Comparison of ENCODE assay signal across 7 cellular contexts in genomic region chr21:14281188-14281900, GRCh38.
DNase-seq lines count a peak whose midpoint lies in the region; ATAC-seq, FAIRE-seq and TF ChIP-seq lines count a peak whose summit lies in the region.
"Not testable (repeated sequence)": the region's sequence is repeated elsewhere in the genome, so short reads cannot be mapped to it uniquely, and the experiment has no call there.

No MANE protein-coding gene starts in this region.

- TF ChIP-seq POLR2A in H1 (IDR thresholded peaks at IDR 0.05; ENCODE audit: control extremely low read depth in 1 of 2, low read depth in 2 of 2, low read length in 2 of 2), result not testable (repeated sequence)
- TF ChIP-seq POLR2A in upper lobe of left lung (IDR thresholded peaks at IDR 0.05), result peak in 1 of 4 donors; percentile 15

- not testable (repeated sequence) for H2AK5ac ChIP-seq in H1 (ENCODE audit: low read depth, low read length)

- intact Hi-C loops in lower lobe of right lung (cut with DNase I), result not testable (repeated sequence)

- not testable (repeated sequence) for H3K23me2 ChIP-seq in H1 (ENCODE audit: low read depth, low read length)

- H3K14ac ChIP-seq in H1 (ENCODE audit: insufficient read length), result not testable (repeated sequence)

- H3K36me3 ChIP-seq in H7 (replicated peaks; ENCODE audit: control insufficient read depth, insufficient read depth, low read length); H1 (ENCODE audit: control insufficient read depth in 2 of 4, insufficient read depth in 4 of 4, low read length in 3 of 4); iPS-18a (ENCODE audit: control insufficient read depth, low read depth, low read length); lower lobe of right lung; neural progenitor cell; upper lobe of left lung: not testable (repeated sequence)

- FAIRE-seq in H1 (lab: Jason Lieb, UNC), result not testable (repeated sequence)

- TF ChIP-seq EP300 in H1 (IDR thresholded peaks at IDR 0.05; ENCODE audit: borderline replicate concordance in 1 of 2, low read depth in 2 of 2, low read length in 2 of 2); upper lobe of left lung (IDR thresholded peaks at IDR 0.05): not testable (repeated sequence)

- H4K91ac ChIP-seq in H1 (replicated peaks; ENCODE audit: insufficient read length, low read length), result not testable (repeated sequence)

- not testable (repeated sequence) for H3K4me1 ChIP-seq in H1 (replicated peaks in 1 of 4; ENCODE audit: control insufficient read depth in 3 of 4, insufficient read depth in 4 of 4, low read length in 3 of 4); lower lobe of right lung; upper lobe of left lung
- H3K4me1 ChIP-seq in iPS-18a (ENCODE audit: control insufficient read depth, low read depth, low read length), result peaks cover 19% of the 10 kb centered on the region
- peaks cover 12% of the 10 kb centered on the region for H3K4me1 ChIP-seq in neural progenitor cell

- not testable (repeated sequence) for H3K27ac ChIP-seq in H1 (ENCODE audit: low read depth, low read length); iPS-18a (ENCODE audit: low read length); neural progenitor cell
- H3K27ac ChIP-seq in lower lobe of right lung, result peak overlapping the region; percentile 62
- peak overlapping the region; percentile 48 to 72 (median 55) for H3K27ac ChIP-seq in upper lobe of left lung

- H3K18ac ChIP-seq in H1 (ENCODE audit: extremely low read depth, low read length), result not testable (repeated sequence)

- H2BK12ac ChIP-seq in H1 (ENCODE audit: low read depth, low read length), result not testable (repeated sequence)

- H3K4ac ChIP-seq in H1 (replicated peaks; ENCODE audit: insufficient read length, low read depth, low read length), result not testable (repeated sequence)

- not testable (repeated sequence) for ATAC-seq in lower lobe of right lung; upper lobe of left lung (ENCODE audit: low FRiP score in 2 of 2)

- H3K4me3 Mint-ChIP-seq in neural progenitor cell, result not testable (repeated sequence)

- H2BK120ac ChIP-seq in H1 (replicated peaks; ENCODE audit: low read depth, low read length), result not testable (repeated sequence)

- not testable (repeated sequence) for H3K9me3 Mint-ChIP-seq in neural progenitor cell

- H4K20me1 ChIP-seq in H1 (replicated peaks in 1 of 2; ENCODE audit: control insufficient read depth in 1 of 2, insufficient read depth in 2 of 2, low read length in 2 of 2); neural progenitor cell (ENCODE audit: low read depth): not testable (repeated sequence)

- H4K5ac ChIP-seq in H1 (ENCODE audit: insufficient read length, low read depth, low read length), result not testable (repeated sequence)

- not testable (repeated sequence) for H3K27ac Mint-ChIP-seq in neural progenitor cell

- CTCF ChIA-PET in H1 (lab: Charles Lee; ENCODE audit: partially characterized antibody), result not testable (repeated sequence)

- TF ChIP-seq CTCF in H1 (IDR thresholded peaks at IDR 0.05; ENCODE audit: control extremely low read depth in 1 of 3, insufficient read depth in 1 of 3, low read depth in 1 of 3, low read length in 3 of 3); lower lobe of right lung (IDR thresholded peaks at IDR 0.05); neural progenitor cell (IDR thresholded peaks at IDR 0.05); upper lobe of left lung (IDR thresholded peaks at IDR 0.05): not testable (repeated sequence)

- whole genome bisulfite sequencing in H1 (ENCODE audit: extremely low coverage in 1 of 2, insufficient coverage in 1 of 2, insufficient read length in 1 of 2, insufficient replicate concordance in 2 of 2, low coverage in 1 of 2, low lambda C conversion rate in 2 of 2, missing lambda C conversion rate in 1 of 2), 2 experiments, result 9% methylated on average over 11 of the region's 11 CpGs; no CpG with 5 or more reads in 1 of the 2 experiments
- WGBS in upper lobe of left lung, 2 donors, result 16 to 26% methylated on average over 9 to 11 of the region's 11 CpGs

- not testable (repeated sequence) for TF ChIP-seq RAD21 in H1 (IDR thresholded peaks at IDR 0.05 in 1 of 2, conservative IDR thresholded peaks at IDR 0.05 in 1 of 2; ENCODE audit: low read depth in 2 of 2, low read length in 2 of 2)

- H3K56ac ChIP-seq in H1 (replicated peaks; ENCODE audit: insufficient read length, low read depth, low read length), result not testable (repeated sequence)

- not testable (repeated sequence) for DNase-seq in H7, lower lobe of right lung
- peak; percentile 58 to 70 for DNase-seq in NCI-H524 (lab: John Stamatoyannopoulos, UW)
- DNase-seq in H1 (ENCODE audit: low read depth in 1 of 2, low spot score in 2 of 2), result peak in 1 of 2 experiments; percentile 50
- DNase-seq in neural progenitor cell (ENCODE audit: low spot score), result peak; percentile 45
- peak in 1 of 2 donors; percentile 37 for DNase-seq in upper lobe of left lung

- H2AFZ ChIP-seq in H1 (ENCODE audit: low read length) (0 out of 2 replicates have a peak overlapping the region, but pooled peaks have one; percentile 38), neural progenitor cell (replicated peaks) (peak overlapping the region; percentile 79)

- not testable (repeated sequence) for H2BK20ac ChIP-seq in H1 (ENCODE audit: low read length)

- H3F3A ChIP-seq in neural progenitor cell (ENCODE audit: low read depth), result not testable (repeated sequence)

- not testable (repeated sequence) for H3K27me3 ChIP-seq in H7 (ENCODE audit: control insufficient read depth, insufficient read depth, low read length); H1 (replicated peaks in 1 of 4; ENCODE audit: control insufficient read depth in 3 of 4, extremely low read depth in 1 of 4, insufficient read depth in 3 of 4, low read length in 3 of 4); iPS-18a (ENCODE audit: control insufficient read depth, insufficient read depth, low read length); lower lobe of right lung (ENCODE audit: low read depth); upper lobe of left lung
- H3K27me3 ChIP-seq in neural progenitor cell, result peaks cover 15% of the 10 kb centered on the region

- H3K4me2 ChIP-seq in H1 (ENCODE audit: insufficient read depth in 1 of 2, low read depth in 2 of 2, low read length in 2 of 2) (peak overlapping the region; percentile 57 to 83), neural progenitor cell (peak overlapping the region; percentile 82)

- not testable (repeated sequence) for H3K4me1 Mint-ChIP-seq in neural progenitor cell

- H4K8ac ChIP-seq in H1 (ENCODE audit: extremely low read depth, insufficient read depth, low read length), result not testable (repeated sequence)

- H2BK5ac ChIP-seq in H1 (ENCODE audit: low read depth, low read length), result not testable (repeated sequence)

- not testable (repeated sequence) for H3K9ac ChIP-seq in H1 (replicated peaks in 1 of 4; ENCODE audit: extremely low read depth in 1 of 4, low read depth in 3 of 4, low read length in 3 of 4); neural progenitor cell
- peak overlapping the region; percentile 6 for H3K9ac ChIP-seq in iPS-18a (ENCODE audit: low read length)

- not testable (repeated sequence) for H3K36me3 Mint-ChIP-seq in neural progenitor cell

- H3K23ac ChIP-seq in H1 (ENCODE audit: insufficient read length), result not testable (repeated sequence)

- not testable (repeated sequence) for H3K9me3 ChIP-seq in H1 (ENCODE audit: insufficient read depth in 2 of 2, low read depth in 1 of 2, low read length in 1 of 2); iPS-18a (ENCODE audit: control insufficient read depth, low read depth, low read length); lower lobe of right lung; neural progenitor cell (ENCODE audit: low read depth); upper lobe of left lung

- H3K4me3 ChIP-seq in H7 (ENCODE audit: insufficient read depth, low read depth, low read length) (peak overlapping the region; percentile 19; the same call in 1 of the 2 replicates), H1 (ENCODE audit: extremely low read depth in 1 of 4, insufficient read depth in 2 of 4, low read depth in 3 of 4, low read length in 4 of 4) (peak overlapping the region; percentile 3 to 51 (median 24); a peak in 6 of 8 replicates), iPS-18a (ENCODE audit: low read length) (peak overlapping the region; percentile 52), neural progenitor cell (peak overlapping the region; percentile 45), upper lobe of left lung (peak overlapping the region in 3 of 4 donors; percentile 5 to 30 (median 25))
- not testable (repeated sequence) for H3K4me3 ChIP-seq in lower lobe of right lung

- not testable (repeated sequence) for H3K27me3 Mint-ChIP-seq in neural progenitor cell (ENCODE audit: insufficient read depth, low read depth)

- H3K79me1 ChIP-seq in H1 (ENCODE audit: low read depth, low read length), result not testable (repeated sequence)

- POLR2A ChIA-PET in H1 (lab: Charles Lee; ENCODE audit: partially characterized antibody), result not testable (repeated sequence)

- H2BK15ac ChIP-seq in H1 (ENCODE audit: low read length), result not testable (repeated sequence)

- not testable (repeated sequence) for H3K79me2 ChIP-seq in H1 (ENCODE audit: control insufficient read depth in 1 of 2, insufficient read depth in 2 of 2, low read length in 2 of 2); neural progenitor cell (ENCODE audit: low read depth)
